Comparison of ENCODE assay signal across 27 cellular contexts in genomic region chr2:109451671-109452070, GRCh38.
A peak's percentile ranks its signal among the peaks of the same experiment; 100 is the strongest.
DNase-seq lines count a peak whose midpoint lies in the region; ATAC-seq, FAIRE-seq and TF ChIP-seq lines count a peak whose summit lies in the region.
"Had no signal": no experiment of that assay in that cellular context is flagged by ENCODE, and none has a peak within 500 bp of the region (broad histone marks: within the 10 kb centered on the region; RNA-seq: fewer than 3 reads in every experiment).

No MANE protein-coding gene starts in this region.

- H3K9me3 ChIP-seq in endodermal cell (ENCODE audit: control insufficient read depth, low read length): no peaks in the 10 kb centered on the region
- no peaks in the 10 kb centered on the region for H3K9me3 ChIP-seq in psoas muscle
- H3K9me3 ChIP-seq: colonic mucosa, left ventricle myocardium inferior, neutrophil, testis had no signal

- no peaks in the 10 kb centered on the region for H3K4me1 Mint-ChIP-seq in endodermal cell
- H3K4me1 Mint-ChIP-seq: CD8-positive, alpha-beta memory T cell; WTC11 had no signal

- ATAC-seq in left cardiac atrium: no peak
- ATAC-seq in psoas muscle: no peak
- ATAC-seq in GM19351 (IDR thresholded peaks at IDR 0.05; ENCODE audit: unreplicated experiment): no peak
- ATAC-seq in GM21529 (IDR thresholded peaks at IDR 0.05; ENCODE audit: unreplicated experiment): no peak
- ATAC-seq: WTC11 had no signal

- no peaks in the 10 kb centered on the region for H3K36me3 Mint-ChIP-seq in endodermal cell (ENCODE audit: low read depth)
- H3K36me3 Mint-ChIP-seq: CD8-positive, alpha-beta memory T cell; WTC11 had no signal

- H3K4me1 ChIP-seq in endodermal cell (ENCODE audit: control insufficient read depth, insufficient read depth, low read length) (no peaks in the 10 kb centered on the region), psoas muscle (peaks cover 60% of the 10 kb centered on the region)
- H3K4me1 ChIP-seq: colonic mucosa, testis had no signal

- no peak overlapping the region for H3K4me3 Mint-ChIP-seq in endodermal cell
- H3K4me3 Mint-ChIP-seq: activated CD4-positive, alpha-beta T cell treated with anti-CD3 and anti-CD28 coated beads, Interleukin-2, amount 10 ng/mL, durations not matched to agents 7 days and 5 days; activated naive CD8-positive, alpha-beta T cell; CD8-positive, alpha-beta memory T cell; WTC11 had no signal

- intact Hi-C loops in cardiac septum (cut with DNase I) (no loop called here), left cardiac atrium (cut with DNase I) (no loop called here), psoas muscle (cut with DNase I) (loop anchor here in 1 of 2 donors (5.0 kb wide), 1 partner anchor 41 kb away; no protein-coding TSS in a partner anchor)

- FAIRE-seq in urothelium cell line (lab: Jason Lieb, UNC): peak; percentile 85
- FAIRE-seq: A204.1, bronchial epithelial cell, GM19239, RCC 7860 had no signal

- H3K27me3 ChIP-seq in endodermal cell (ENCODE audit: control insufficient read depth, insufficient read depth, low read length, poor library complexity, severe bottlenecking) (no peaks in the 10 kb centered on the region), psoas muscle (ENCODE audit: insufficient read depth in 3 of 3, low read length in 2 of 3) (no peaks in the 10 kb centered on the region)
- H3K27me3 ChIP-seq: colonic mucosa, neutrophil, testis had no signal

- H3K27me3 Mint-ChIP-seq in endodermal cell (ENCODE audit: insufficient read depth): no peaks in the 10 kb centered on the region
- H3K27me3 Mint-ChIP-seq: activated CD4-positive, alpha-beta T cell treated with anti-CD3 and anti-CD28 coated beads, Interleukin-2, amount 10 ng/mL, durations not matched to agents 7 days and 5 days; activated naive CD8-positive, alpha-beta T cell; CD8-positive, alpha-beta memory T cell had no signal

- WGBS in endodermal cell (ENCODE audit: insufficient coverage in 1 of 2, insufficient read length in 1 of 2), 2 experiments: 90 to 94% methylated on average over 2 to 6 of the region's 6 CpGs
- 80 to 86% (median 81%) methylated on average over 6 of the region's 6 CpGs for WGBS in psoas muscle, 3 donors

- H3K9me3 Mint-ChIP-seq in endodermal cell: no peaks in the 10 kb centered on the region
- H3K9me3 Mint-ChIP-seq: activated CD4-positive, alpha-beta T cell treated with anti-CD3 and anti-CD28 coated beads, Interleukin-2, amount 10 ng/mL, durations not matched to agents 7 days and 5 days; CD8-positive, alpha-beta memory T cell; WTC11 had no signal

- H3K27ac ChIP-seq in endodermal cell (ENCODE audit: low read depth, low read length): no peak overlapping the region
- H3K27ac ChIP-seq in psoas muscle: peak overlapping the region; percentile 69
- H3K27ac ChIP-seq: colonic mucosa, neutrophil, testis had no signal

- H3K36me3 ChIP-seq in endodermal cell (ENCODE audit: control insufficient read depth, insufficient read depth, low read length) (no peaks in the 10 kb centered on the region), psoas muscle (ENCODE audit: insufficient read depth in 1 of 2, low read depth in 1 of 2) (no peaks in the 10 kb centered on the region)
- H3K36me3 ChIP-seq: colonic mucosa, left ventricle myocardium inferior had no signal

- H3K27ac Mint-ChIP-seq in endodermal cell: no peak overlapping the region
- H3K27ac Mint-ChIP-seq: activated CD4-positive, alpha-beta T cell treated with anti-CD3 and anti-CD28 coated beads, Interleukin-2, amount 10 ng/mL, durations not matched to agents 7 days and 5 days; activated naive CD8-positive, alpha-beta T cell; CD8-positive, alpha-beta memory T cell; WTC11 had no signal

- H3K4me3 ChIP-seq in endodermal cell (ENCODE audit: low read length) (no peak overlapping the region), psoas muscle (no peak overlapping the region)
- H3K4me3 ChIP-seq: colonic mucosa, left ventricle myocardium inferior, testis had no signal

- H3K9ac ChIP-seq in endodermal cell (ENCODE audit: extremely low read depth, low read length, poor library complexity, severe bottlenecking): no peak overlapping the region

- TF ChIP-seq CTCF in endodermal cell (conservative IDR thresholded peaks at IDR 0.05) (no peak), psoas muscle (IDR thresholded peaks at IDR 0.05) (no peak)

- DNase-seq in cardiac septum (ENCODE audit: low spot score) (peak; percentile 41), left cardiac atrium (no peak), endodermal cell (peak; percentile 24), psoas muscle (no peak), urothelium cell line (ENCODE audit: low spot score) (no peak), SW 1271 (lab: John Stamatoyannopoulos, UW) (no peak)
- DNase-seq: activated CD4-positive, alpha-beta T cell treated with anti-CD3 and anti-CD28 coated beads, Interleukin-2, amount 10 ng/mL, durations not matched to agents 7 days and 5 days; CD8-positive, alpha-beta memory T cell; colonic mucosa; effector memory CD4-positive, alpha-beta T cell; glutamatergic neuron; left ventricle myocardium inferior; mesendoderm; NCI-H1436 treated with DMSO at 0.1 percent for 48 hours; SIG-M5; stimulated activated naive CD4-positive, alpha-beta T cell treated with Interleukin-2 at 50 U/mL for 16 hours; T1000; testis had no signal

Comparison
In these comparisons a context has a peak if more than half of its experiments do, and no peak if none do; other contexts are left out.
1. DNase-seq: peak in cardiac septum (single experiment) and endodermal cell (single experiment); none in left cardiac atrium (single experiment), psoas muscle (0 of 2), urothelium cell line (single experiment) and SW 1271 (0 of 2).